Comparison of ENCODE assay signal across 15 cellular contexts in the genomic region with DNA sequence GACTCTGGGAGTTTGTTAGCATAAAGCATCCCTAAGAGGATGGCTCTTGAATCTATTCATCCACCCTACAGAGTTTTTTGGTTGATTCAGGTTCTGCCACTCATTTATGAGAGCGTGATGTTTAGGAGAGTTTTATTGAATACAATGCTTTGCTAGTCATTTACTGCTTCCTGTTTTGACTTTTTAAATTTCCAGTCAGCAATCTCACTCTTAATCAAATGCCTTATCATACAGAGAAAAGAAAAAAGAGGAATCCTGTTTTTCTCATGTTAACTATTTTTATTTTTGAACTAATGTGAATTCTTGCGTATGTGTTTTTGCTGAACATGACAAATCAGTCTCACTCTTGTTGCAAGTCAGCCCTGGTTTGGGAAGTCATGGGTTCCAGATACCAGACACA.
"Had no signal": no experiment of that assay in that cellular context is flagged by ENCODE, and none has a peak within 500 bp of the region (broad histone marks: within the 10 kb centered on the region; RNA-seq: fewer than 3 reads in every experiment).

No MANE protein-coding gene starts in this region.

- H3K27ac ChIP-seq: ascending aorta, esophagus squamous epithelium, neutrophil, right atrium auricular region had no signal

- ATAC-seq: activated naive CD8-positive, alpha-beta T cell treated with anti-CD3 and anti-CD28 coated beads, Interleukin-2, amount 50 U/mL, for 24 hours; naive thymus-derived CD4-positive, alpha-beta T cell had no signal

- H3K9me3 Mint-ChIP-seq: activated naive CD8-positive, alpha-beta T cell treated with anti-CD3 and anti-CD28 coated beads, Interleukin-2, amount 50 U/mL, for 24 hours; immature natural killer cell had no signal

- H3K9me3 ChIP-seq: ascending aorta, esophagus squamous epithelium, neutrophil, right atrium auricular region had no signal

- H3K27me3 ChIP-seq: ascending aorta, esophagus squamous epithelium, neutrophil, right atrium auricular region had no signal

- FAIRE-seq: bronchial epithelial cell, endometrium had no signal

- H3K4me1 ChIP-seq: ascending aorta, esophagus squamous epithelium, right atrium auricular region had no signal

- H3K4me3 Mint-ChIP-seq: activated naive CD8-positive, alpha-beta T cell treated with anti-CD3 and anti-CD28 coated beads, Interleukin-2, amount 50 U/mL, for 24 hours; immature natural killer cell; naive thymus-derived CD4-positive, alpha-beta T cell had no signal

- H3K36me3 ChIP-seq: ascending aorta, esophagus squamous epithelium, neutrophil, right atrium auricular region had no signal

- DNase-seq: activated naive CD8-positive, alpha-beta T cell treated with anti-CD3 and anti-CD28 coated beads, Interleukin-2, amount 50 U/mL, for 24 hours; esophagus squamous epithelium; foreskin fibroblast; immature natural killer cell; left cardiac atrium; naive thymus-derived CD4-positive, alpha-beta T cell; stimulated activated CD4-positive, alpha-beta T cell treated with anti-CD3 and anti-CD28 coated beads, Interleukin-1b, Interleukin-23, amount 100 ng/mL, for 48 hours; stimulated activated naive CD4-positive, alpha-beta T cell treated with Interleukin-2 at 50 U/mL for 16 hours; trophoblast cell had no signal

- H3K4me3 ChIP-seq: ascending aorta, esophagus squamous epithelium, lung, right atrium auricular region had no signal

- H3K36me3 Mint-ChIP-seq: immature natural killer cell; naive thymus-derived CD4-positive, alpha-beta T cell had no signal

- H3K27ac Mint-ChIP-seq: activated naive CD8-positive, alpha-beta T cell treated with anti-CD3 and anti-CD28 coated beads, Interleukin-2, amount 50 U/mL, for 24 hours; immature natural killer cell had no signal
